ENCODE assay signal across 31 cellular contexts in genomic region chr3:9686703-9687102, GRCh38. TPM values are rescaled to one million over a fixed set of nuclear protein-coding genes. Genes with fewer than 3 reads are reported as not detected.
"Had no signal": no experiment of that assay in that cellular context is flagged by ENCODE, and none has a peak within 500 bp of the region (broad histone marks: within the 10 kb centered on the region; RNA-seq: fewer than 3 reads in every experiment).

No MANE protein-coding gene starts in this region.

- H3K9me3 ChIP-seq: esophagus muscularis mucosa, gastrocnemius medialis had no signal

- H3K27me3 Mint-ChIP-seq: activated CD4-positive, alpha-beta memory T cell treated with anti-CD3 and anti-CD28 coated beads, Interleukin-2, amount 10 ng/mL, durations not matched to agents 7 days and 5 days; activated CD4-positive, alpha-beta T cell treated with anti-CD3 and anti-CD28 coated beads for 36 hours; activated CD4-positive, alpha-beta T cell treated with anti-CD3 and anti-CD28 coated beads, Interleukin-2, amount 10 ng/mL, durations not matched to agents 7 days and 5 days; activated CD8-positive, alpha-beta memory T cell treated with anti-CD3 and anti-CD28 coated beads, Interleukin-2, amount 10 ng/mL, durations not matched to agents 7 days and 5 days; activated naive CD8-positive, alpha-beta T cell; activated T-cell treated with anti-CD3 and anti-CD28 coated beads, Interleukin-2, amount 50 U/mL, for 24 hours; central memory CD8-positive, alpha-beta T cell; dendritic cell treated with granulocyte-macrophage colony-stimulating factor and Interleukin-4, amounts not matched to agents 40 ng/mL and 50 ng/mL, for 4 days had no signal

- H3K27ac Mint-ChIP-seq: activated CD4-positive, alpha-beta memory T cell treated with anti-CD3 and anti-CD28 coated beads, Interleukin-2, amount 10 ng/mL, durations not matched to agents 7 days and 5 days; activated CD4-positive, alpha-beta T cell treated with anti-CD3 and anti-CD28 coated beads for 36 hours; activated CD4-positive, alpha-beta T cell treated with anti-CD3 and anti-CD28 coated beads, Interleukin-2, amount 10 ng/mL, durations not matched to agents 7 days and 5 days; activated CD8-positive, alpha-beta memory T cell treated with anti-CD3 and anti-CD28 coated beads, Interleukin-2, amount 10 ng/mL, durations not matched to agents 7 days and 5 days; activated naive CD8-positive, alpha-beta T cell; activated T-cell treated with anti-CD3 and anti-CD28 coated beads, Interleukin-2, amount 50 U/mL, for 72 hours; dendritic cell treated with granulocyte-macrophage colony-stimulating factor and Interleukin-4, amounts not matched to agents 40 ng/mL and 50 ng/mL, for 4 days; endodermal cell had no signal

- ATAC-seq: activated CD4-positive, alpha-beta T cell treated with anti-CD3 and anti-CD28 coated beads for 36 hours; activated CD8-positive, alpha-beta memory T cell treated with anti-CD3 and anti-CD28 coated beads, Interleukin-2, amount 10 ng/mL, durations not matched to agents 7 days and 5 days; activated T-cell treated with anti-CD3 and anti-CD28 coated beads, Interleukin-2, amount 50 U/mL, for 72 hours; foreskin keratinocyte; gastrocnemius medialis had no signal

- H3K27me3 ChIP-seq: brain microvascular endothelial cell, dorsolateral prefrontal cortex, esophagus muscularis mucosa, foreskin keratinocyte, gastrocnemius medialis had no signal

- H3K27ac ChIP-seq: brain microvascular endothelial cell, coronary artery, esophagus muscularis mucosa, foreskin keratinocyte, gastrocnemius medialis had no signal

- H3K4me3 Mint-ChIP-seq: activated CD4-positive, alpha-beta memory T cell treated with anti-CD3 and anti-CD28 coated beads, Interleukin-2, amount 10 ng/mL, durations not matched to agents 7 days and 5 days; activated CD4-positive, alpha-beta T cell treated with anti-CD3 and anti-CD28 coated beads for 36 hours; activated CD4-positive, alpha-beta T cell treated with anti-CD3 and anti-CD28 coated beads, Interleukin-2, amount 10 ng/mL, durations not matched to agents 7 days and 5 days; activated CD8-positive, alpha-beta memory T cell treated with anti-CD3 and anti-CD28 coated beads, Interleukin-2, amount 10 ng/mL, durations not matched to agents 7 days and 5 days; activated naive CD8-positive, alpha-beta T cell; activated T-cell treated with anti-CD3 and anti-CD28 coated beads, Interleukin-2, amount 50 U/mL, for 24 hours; activated T-cell treated with anti-CD3 and anti-CD28 coated beads, Interleukin-2, amount 50 U/mL, for 72 hours; central memory CD8-positive, alpha-beta T cell; dendritic cell treated with granulocyte-macrophage colony-stimulating factor and Interleukin-4, amounts not matched to agents 40 ng/mL and 50 ng/mL, for 4 days; endodermal cell had no signal

- H3K9me3 Mint-ChIP-seq: activated CD4-positive, alpha-beta memory T cell treated with anti-CD3 and anti-CD28 coated beads, Interleukin-2, amount 10 ng/mL, durations not matched to agents 7 days and 5 days; activated CD4-positive, alpha-beta T cell treated with anti-CD3 and anti-CD28 coated beads, Interleukin-2, amount 10 ng/mL, durations not matched to agents 7 days and 5 days; activated T-cell treated with anti-CD3 and anti-CD28 coated beads, Interleukin-2, amount 50 U/mL, for 24 hours; activated T-cell treated with anti-CD3 and anti-CD28 coated beads, Interleukin-2, amount 50 U/mL, for 72 hours; central memory CD8-positive, alpha-beta T cell; dendritic cell treated with granulocyte-macrophage colony-stimulating factor and Interleukin-4, amounts not matched to agents 40 ng/mL and 50 ng/mL, for 4 days; endodermal cell had no signal

- H3K4me1 ChIP-seq: esophagus muscularis mucosa, foreskin keratinocyte, gastrocnemius medialis had no signal

- DNase-seq: activated CD4-positive, alpha-beta memory T cell treated with anti-CD3 and anti-CD28 coated beads, Interleukin-2, amount 10 ng/mL, durations not matched to agents 7 days and 5 days; activated CD4-positive, alpha-beta T cell treated with anti-CD3 and anti-CD28 coated beads for 36 hours; activated CD4-positive, alpha-beta T cell treated with anti-CD3 and anti-CD28 coated beads, Interleukin-2, amount 10 ng/mL, durations not matched to agents 7 days and 5 days; activated CD4-positive, alpha-beta T cell treated with anti-CD3 and anti-CD28 coated beads, Interleukin-2, amount 50 U/mL, for 4 hours; activated CD4-positive, CD25-positive, alpha-beta regulatory T cell; activated CD4-positive, CD25-positive, alpha-beta regulatory T cell treated with anti-CD3 and anti-CD28 coated beads, Interleukin-2, amount 50 U/mL, for 72 hours; activated CD8-positive, alpha-beta memory T cell treated with anti-CD3 and anti-CD28 coated beads, Interleukin-2, amount 10 ng/mL, durations not matched to agents 7 days and 5 days; activated CD8-positive, alpha-beta memory T cell treated with anti-CD3 and anti-CD28 coated beads, Interleukin-2, amount 50 U/mL, for 4 hours; activated effector memory CD4-positive, alpha-beta T cell treated with Interleukin-2 at 50 U/mL for 16 hours; activated gamma-delta T cell treated with Interleukin-2 at 50 U/mL for 16 hours; activated naive CD4-positive, alpha-beta T cell treated with anti-CD3 and anti-CD28 coated beads, Interleukin-2, amount 50 U/mL, for 16 hours; activated naive CD4-positive, alpha-beta T cell treated with Interleukin-2 at 50 U/mL for 16 hours; activated T-cell treated with anti-CD3 and anti-CD28 coated beads, Interleukin-2, amount 50 U/mL, for 24 hours; activated T-cell treated with anti-CD3 and anti-CD28 coated beads, Interleukin-2, amount 50 U/mL, for 72 hours; amniotic stem cell; anterior cingulate cortex; brain microvascular endothelial cell; effector memory CD4-positive, alpha-beta T cell; endodermal cell; foreskin keratinocyte; gastrocnemius medialis; T-helper 2 cell had no signal

- H3K4me1 Mint-ChIP-seq: activated CD4-positive, alpha-beta memory T cell treated with anti-CD3 and anti-CD28 coated beads, Interleukin-2, amount 10 ng/mL, durations not matched to agents 7 days and 5 days; activated CD4-positive, alpha-beta T cell treated with anti-CD3 and anti-CD28 coated beads for 36 hours; activated CD4-positive, alpha-beta T cell treated with anti-CD3 and anti-CD28 coated beads, Interleukin-2, amount 10 ng/mL, durations not matched to agents 7 days and 5 days; activated CD8-positive, alpha-beta memory T cell treated with anti-CD3 and anti-CD28 coated beads, Interleukin-2, amount 10 ng/mL, durations not matched to agents 7 days and 5 days; central memory CD8-positive, alpha-beta T cell; endodermal cell had no signal

- H3K4me3 ChIP-seq: coronary artery, dorsolateral prefrontal cortex, esophagus muscularis mucosa, gastrocnemius medialis had no signal

RNA-seq across cellular contexts. Expression of gene CPNE9, which starts 16.9 kb away (rescaled TPM):
- total RNA-seq: activated CD8-positive, alpha-beta memory T cell treated with anti-CD3 and anti-CD28 coated beads, Interleukin-2, amount 10 ng/mL, durations not matched to agents 7 days and 5 days; bronchial epithelial cell; cardiac septum; foreskin keratinocyte; gastrocnemius medialis; glomerular endothelial cell had no signal
- polyA plus RNA-seq: foreskin keratinocyte had no signal
